13 cellular contexts compared by ENCODE assay signal in the genomic region with DNA sequence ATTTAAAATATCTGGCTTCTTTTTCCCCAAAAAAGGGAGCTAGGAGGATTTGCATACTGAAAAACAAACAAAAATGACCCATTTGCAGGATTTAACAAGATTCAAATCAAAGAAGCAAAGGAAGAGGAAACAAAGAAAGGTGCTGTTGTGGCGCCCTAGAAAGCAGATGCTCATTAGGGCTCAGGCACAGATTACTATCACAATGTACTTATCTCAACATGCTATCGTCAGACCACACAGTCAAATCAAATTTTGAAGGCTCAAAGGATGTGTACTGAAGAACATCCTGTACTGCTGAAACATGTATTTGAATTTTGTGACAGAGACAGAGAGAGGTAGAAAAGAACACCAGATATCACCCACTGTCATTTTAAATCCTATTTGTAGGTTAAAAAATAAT. TPM values are rescaled to one million over a fixed set of nuclear protein-coding genes. Genes with fewer than 3 reads are reported as not detected.
A peak's percentile ranks its signal among the peaks of the same experiment; 100 is the strongest.
DNase-seq lines count a peak whose midpoint lies in the region; ATAC-seq and TF ChIP-seq lines count a peak whose summit lies in the region.
"Had no signal": no experiment of that assay in that cellular context is flagged by ENCODE, and none has a peak within 500 bp of the region (broad histone marks: within the 10 kb centered on the region; RNA-seq: fewer than 3 reads in every experiment).

No MANE protein-coding gene starts in this region.

- DNase-seq in activated T-cell treated with anti-CD3 and anti-CD28 coated beads, Interleukin-2, amount 50 U/mL, for 24 hours = no peak
- DNase-seq in activated T-cell treated with anti-CD3 and anti-CD28 coated beads, Interleukin-2, amount 50 U/mL, for 48 hours = no peak
- DNase-seq in SK-N-DZ (ENCODE audit: low spot score) (peak; percentile 92), chondrocyte (ENCODE audit: low spot score) (no peak), GM10248 (ENCODE audit: extremely low spot score) (no peak)
- peak; percentile 18 to 25 (median 23) for DNase-seq in effector memory CD8-positive, alpha-beta T cell
- DNase-seq in stimulated activated effector memory CD8-positive, alpha-beta T cell treated with anti-CD3 and anti-CD28 coated beads, Interleukin-12 subunit alpha, Interleukin-12 subunit beta, amount 100 ng/mL, for 72 hours (ENCODE audit: low spot score in 2 of 2) = no peak
- DNase-seq: activated CD4-positive, CD25-positive, alpha-beta regulatory T cell; hippocampal formation; NCI-H146; testis had no signal

- CTCF ChIA-PET in GM10248 (lab: Yijun Ruan, JAX) = no interaction called here

- TF ChIP-seq CTCF in chondrocyte (IDR thresholded peaks at IDR 0.05) (no peak), GM10248 (IDR thresholded peaks at IDR 0.05; ENCODE audit: control extremely low read depth, extremely low read depth, low read depth, missing control alignments) (no peak)

- peak overlapping the region; percentile 80 for H3K27ac Mint-ChIP-seq in activated T-cell treated with anti-CD3 and anti-CD28 coated beads, Interleukin-2, amount 50 U/mL, for 24 hours
- H3K27ac Mint-ChIP-seq in effector memory CD8-positive, alpha-beta T cell = peak overlapping the region; percentile 72 to 76
- H3K27ac Mint-ChIP-seq in stimulated activated effector memory CD8-positive, alpha-beta T cell treated with anti-CD3 and anti-CD28 coated beads, Interleukin-12 subunit alpha, Interleukin-12 subunit beta, amount 100 ng/mL, for 72 hours = peak overlapping the region; percentile 77
- H3K27ac Mint-ChIP-seq in chondrocyte (ENCODE audit: unreplicated experiment) = no peak overlapping the region
- H3K27ac Mint-ChIP-seq: memory B cell had no signal

- no peaks in the 10 kb centered on the region for H3K27me3 Mint-ChIP-seq in activated T-cell treated with anti-CD3 and anti-CD28 coated beads, Interleukin-2, amount 50 U/mL, for 24 hours
- H3K27me3 Mint-ChIP-seq in effector memory CD8-positive, alpha-beta T cell = no peaks in the 10 kb centered on the region
- no peaks in the 10 kb centered on the region for H3K27me3 Mint-ChIP-seq in chondrocyte (ENCODE audit: low read depth)

- peak overlapping the region; percentile 15 for H3K4me3 Mint-ChIP-seq in activated T-cell treated with anti-CD3 and anti-CD28 coated beads, Interleukin-2, amount 50 U/mL, for 24 hours
- H3K4me3 Mint-ChIP-seq in effector memory CD8-positive, alpha-beta T cell = peak overlapping the region; percentile 22 to 39
- H3K4me3 Mint-ChIP-seq in stimulated activated effector memory CD8-positive, alpha-beta T cell treated with anti-CD3 and anti-CD28 coated beads, Interleukin-12 subunit alpha, Interleukin-12 subunit beta, amount 100 ng/mL, for 72 hours = peak overlapping the region; percentile 40
- H3K4me3 Mint-ChIP-seq in chondrocyte (ENCODE audit: unreplicated experiment) = no peak overlapping the region
- H3K4me3 Mint-ChIP-seq: memory B cell had no signal

- no peaks in the 10 kb centered on the region for H3K9me3 Mint-ChIP-seq in activated T-cell treated with anti-CD3 and anti-CD28 coated beads, Interleukin-2, amount 50 U/mL, for 24 hours
- no peaks in the 10 kb centered on the region for H3K9me3 Mint-ChIP-seq in effector memory CD8-positive, alpha-beta T cell
- no peaks in the 10 kb centered on the region for H3K9me3 Mint-ChIP-seq in stimulated activated effector memory CD8-positive, alpha-beta T cell treated with anti-CD3 and anti-CD28 coated beads, Interleukin-12 subunit alpha, Interleukin-12 subunit beta, amount 100 ng/mL, for 72 hours
- no peaks in the 10 kb centered on the region for H3K9me3 Mint-ChIP-seq in chondrocyte (ENCODE audit: low read depth)
- H3K9me3 Mint-ChIP-seq: memory B cell had no signal

- POLR2A ChIA-PET in GM10248 (lab: Yijun Ruan, JAX) = no interaction called here

- H3K4me1 Mint-ChIP-seq in activated T-cell treated with anti-CD3 and anti-CD28 coated beads, Interleukin-2, amount 50 U/mL, for 24 hours (ENCODE audit: low read depth) = peaks cover 76% of the 10 kb centered on the region
- H3K4me1 Mint-ChIP-seq in effector memory CD8-positive, alpha-beta T cell (ENCODE audit: low read depth in 2 of 2) = peaks cover 28 to 31% of the 10 kb centered on the region in 2 donors
- peaks cover 48% of the 10 kb centered on the region for H3K4me1 Mint-ChIP-seq in stimulated activated effector memory CD8-positive, alpha-beta T cell treated with anti-CD3 and anti-CD28 coated beads, Interleukin-12 subunit alpha, Interleukin-12 subunit beta, amount 100 ng/mL, for 72 hours
- peaks cover 66% of the 10 kb centered on the region for H3K4me1 Mint-ChIP-seq in chondrocyte (ENCODE audit: low read depth)
- H3K4me1 Mint-ChIP-seq: memory B cell had no signal

- H3K36me3 Mint-ChIP-seq in activated T-cell treated with anti-CD3 and anti-CD28 coated beads, Interleukin-2, amount 50 U/mL, for 24 hours (ENCODE audit: low read depth) = peaks cover 3% of the 10 kb centered on the region
- H3K36me3 Mint-ChIP-seq in effector memory CD8-positive, alpha-beta T cell (ENCODE audit: insufficient read depth) = peaks cover 4% of the 10 kb centered on the region
- peaks cover 6% of the 10 kb centered on the region for H3K36me3 Mint-ChIP-seq in stimulated activated effector memory CD8-positive, alpha-beta T cell treated with anti-CD3 and anti-CD28 coated beads, Interleukin-12 subunit alpha, Interleukin-12 subunit beta, amount 100 ng/mL, for 72 hours
- no peaks in the 10 kb centered on the region for H3K36me3 Mint-ChIP-seq in chondrocyte (ENCODE audit: low read depth)
- H3K36me3 Mint-ChIP-seq: memory B cell had no signal

- peak; percentile 97 for ATAC-seq in effector memory CD8-positive, alpha-beta T cell (replicated peaks)
- peak; percentile 88 for ATAC-seq in stimulated activated effector memory CD8-positive, alpha-beta T cell treated with anti-CD3 and anti-CD28 coated beads, Interleukin-12 subunit alpha, Interleukin-12 subunit beta, amount 100 ng/mL, for 72 hours
- ATAC-seq in HG03108 (IDR thresholded peaks at IDR 0.05; ENCODE audit: unreplicated experiment) = no peak

RNA-seq across cellular contexts. Expression of a gene that starts 10.9 kb away (rescaled TPM):
- 69.6 and 76.4 TPM in 2 replicates for polyA plus RNA-seq in SK-N-DZ (2014; cell fraction: cytosol; rRNA removed)
- polyA plus RNA-seq in SK-N-DZ (2014; cell fraction: nucleus; rRNA removed) = 58.9 and 72.9 TPM in 2 replicates
- total RNA-seq in chondrocyte = 133 to 184 TPM (median 137 TPM) in 3 replicates

Comparison
In these comparisons a context has a peak if more than half of its experiments do, and no peak if none do; other contexts are left out.
1. DNase-seq: peak in SK-N-DZ (single experiment) and effector memory CD8-positive, alpha-beta T cell (3 of 3); none in activated T-cell treated with anti-CD3 and anti-CD28 coated beads, Interleukin-2, amount 50 U/mL, for 24 hours (single experiment), activated T-cell treated with anti-CD3 and anti-CD28 coated beads, Interleukin-2, amount 50 U/mL, for 48 hours (0 of 2), stimulated activated effector memory CD8-positive, alpha-beta T cell treated with anti-CD3 and anti-CD28 coated beads, Interleukin-12 subunit alpha, Interleukin-12 subunit beta, amount 100 ng/mL, for 72 hours (0 of 2), chondrocyte (single experiment) and GM10248 (single experiment).